19 cellular contexts compared by ENCODE assay signal in the genomic region with DNA sequence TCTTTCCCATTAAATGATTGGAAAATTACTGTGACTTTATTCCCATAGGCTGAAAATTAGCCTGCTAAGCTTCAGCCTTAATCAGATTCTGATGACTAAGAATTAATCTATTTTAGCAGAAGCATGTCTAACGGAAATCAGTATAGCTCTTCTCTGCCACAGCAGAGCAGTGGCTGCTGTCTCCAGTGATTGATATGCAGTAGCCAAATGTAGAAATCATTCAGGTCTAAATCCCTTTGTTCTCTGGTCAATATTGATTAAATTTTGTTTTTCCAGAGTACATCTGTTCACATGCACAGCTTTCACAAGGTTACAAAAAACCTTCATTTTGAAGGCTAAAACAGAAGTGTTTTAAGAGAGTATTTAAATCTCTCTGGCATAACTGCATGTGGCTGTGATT.
A peak's percentile ranks its signal among the peaks of the same experiment; 100 is the strongest.
DNase-seq lines count a peak whose midpoint lies in the region; ATAC-seq lines count a peak whose summit lies in the region.
"Had no signal": no experiment of that assay in that cellular context is flagged by ENCODE, and none has a peak within 500 bp of the region (broad histone marks: within the 10 kb centered on the region; RNA-seq: fewer than 3 reads in every experiment).

No MANE protein-coding gene starts in this region.

- in situ Hi-C loops in GM23248 (cut with MboI), result no loop called here

- WGBS in GM23248 (ENCODE audit: low coverage in 1 of 2, low lambda C conversion rate in 2 of 2, missing lambda C conversion rate in 2 of 2), 2 experiments, result 0 to 10% methylated on average over 1 of the region's 1 CpG

- H2AFZ ChIP-seq in GM23248, result no peak overlapping the region
- H2AFZ ChIP-seq: GM23338 had no signal

- no peak overlapping the region for H3K4me3 ChIP-seq in GM23248
- H3K4me3 ChIP-seq: A549, BLaER1, GM23338, K562 had no signal

- H3K4me1 ChIP-seq in GM23248 (ENCODE audit: insufficient read depth), result 0 out of 2 replicates have a peak, but pooled peaks cover 3% of the 10 kb centered on the region
- H3K4me1 ChIP-seq: A549, BLaER1 had no signal

- H3K9me3 ChIP-seq in GM23248 (ENCODE audit: low read depth), result no peaks in the 10 kb centered on the region

- no peaks in the 10 kb centered on the region for H3F3A ChIP-seq in GM23248 (ENCODE audit: insufficient read depth)

- no peaks in the 10 kb centered on the region for H3K79me2 ChIP-seq in GM23248 (ENCODE audit: insufficient read depth)

- H3K9ac ChIP-seq in GM23248, result no peak overlapping the region
- H3K9ac ChIP-seq: BLaER1 had no signal

- no peaks in the 10 kb centered on the region for H3K27me3 ChIP-seq in GM23248 (replicated peaks; ENCODE audit: insufficient read depth)
- H3K27me3 ChIP-seq: BLaER1 had no signal

- no peaks in the 10 kb centered on the region for H4K20me1 ChIP-seq in GM23248 (ENCODE audit: insufficient read depth)
- H4K20me1 ChIP-seq: BLaER1 had no signal

- no peak overlapping the region for H3K27ac ChIP-seq in GM23248
- H3K27ac ChIP-seq: 22Rv1, A549, BLaER1, HL-60 had no signal

- DNase-seq in NCI-H82 (lab: John Stamatoyannopoulos, UW), result peak; percentile 29
- DNase-seq in NCI-H82 treated with DMSO at 0.1 percent for 48 hours (lab: John Stamatoyannopoulos, UW; ENCODE audit: unreplicated experiment), result no peak
- peak; percentile 9 for DNase-seq in GM23248
- no peak for DNase-seq in left lobe of liver (ENCODE audit: low spot score)
- no peak for DNase-seq in activated CD4-positive, CD25-positive, alpha-beta regulatory T cell treated with anti-CD3 and anti-CD28 coated beads, Interleukin-2, amount 50 U/mL, for 72 hours
- DNase-seq in activated gamma-delta T cell (lab: John Stamatoyannopoulos, UW), result no peak
- no peak for DNase-seq in DMS79 (lab: John Stamatoyannopoulos, UW)
- DNase-seq: CD4-positive, alpha-beta memory T cell; DMS153; DND-41; GF-D8; HCEC 1CT; IMR-90 had no signal

- H3K4me2 ChIP-seq in GM23248 (ENCODE audit: unreplicated experiment), result no peak overlapping the region
- H3K4me2 ChIP-seq: A549, BLaER1, GM23338 had no signal

- peak; percentile 33 for ATAC-seq in left lobe of liver
- ATAC-seq: A549, GM23338, K562 had no signal

- no peaks in the 10 kb centered on the region for H3K9me2 ChIP-seq in GM23248 (ENCODE audit: insufficient read depth)

- no peaks in the 10 kb centered on the region for H3K36me3 ChIP-seq in GM23248 (ENCODE audit: low read depth)
- H3K36me3 ChIP-seq: BLaER1 had no signal

Comparison
In these comparisons a context has a peak if more than half of its experiments do, and no peak if none do; other contexts are left out.
1. DNase-seq: peak in NCI-H82 (single experiment) and GM23248 (single experiment); none in NCI-H82 treated with DMSO at 0.1 percent for 48 hours (single experiment), left lobe of liver (single experiment), activated CD4-positive, CD25-positive, alpha-beta regulatory T cell treated with anti-CD3 and anti-CD28 coated beads, Interleukin-2, amount 50 U/mL, for 72 hours (single experiment), activated gamma-delta T cell (single experiment) and DMS79 (single experiment).